1 cellular context compared by ENCODE assay signal in the genomic region with DNA sequence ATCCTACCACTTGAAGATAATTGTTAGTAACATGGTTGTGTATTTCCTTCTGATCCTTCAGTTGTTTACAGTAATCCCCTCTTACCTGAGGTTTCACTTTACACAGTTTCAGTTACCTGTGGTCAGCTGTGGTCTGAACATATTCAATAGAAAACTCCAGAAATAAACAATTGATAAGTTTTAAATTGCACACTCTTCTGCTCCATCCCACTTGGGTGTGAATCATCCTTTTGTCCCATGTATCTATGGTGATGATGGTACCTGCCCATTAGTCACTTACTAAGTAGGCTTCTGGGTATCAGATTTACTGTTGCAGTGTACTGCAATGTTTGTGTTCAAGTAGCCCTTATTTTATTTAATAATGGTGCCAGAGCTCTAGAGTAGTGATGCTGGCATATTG.
TF ChIP-seq lines count a peak whose summit lies in the region.

No MANE protein-coding gene starts in this region.

TF ChIP-seq in GM12878, 131 proteins besides CTCF, POLR2A, EP300 and RAD21 (continued from another document):
- TF ChIP-seq CUX1 (IDR thresholded peaks at IDR 0.05; ENCODE audit: insufficient replicate concordance, low read depth, low read length) (no peak), HCFC1 (IDR thresholded peaks at IDR 0.05; ENCODE audit: low read length) (no peak), NFIC (IDR thresholded peaks at IDR 0.05; ENCODE audit: low read depth, low read length) (peak; percentile 56; the same call in 1 of the 2 replicates), CHD2 (IDR thresholded peaks at IDR 0.05; ENCODE audit: borderline replicate concordance, low read depth, low read length) (no peak), BRCA1 (IDR thresholded peaks at IDR 0.05; ENCODE audit: low read depth, low read length) (no peak), EZH2 (IDR thresholded peaks at IDR 0.05; ENCODE audit: borderline replicate concordance, control insufficient read depth, low read depth, low read length) (no peak), HSF1 (IDR thresholded peaks at IDR 0.05; ENCODE audit: low read depth, low read length) (no peak), ATF7 (IDR thresholded peaks at IDR 0.05; ENCODE audit: low read depth) (no peak), ESRRA (IDR thresholded peaks at IDR 0.05; ENCODE audit: low read length) (no peak), NFXL1 (IDR thresholded peaks at IDR 0.05; ENCODE audit: borderline replicate concordance) (no peak), MEF2A (IDR thresholded peaks at IDR 0.05; ENCODE audit: insufficient read depth, low read depth, low read length) (0 out of 2 replicates have a peak, but pooled peaks have one; percentile 53), CEBPB (IDR thresholded peaks at IDR 0.05; ENCODE audit: borderline replicate concordance in 1 of 2, low read depth in 2 of 2, low read length in 2 of 2) (no peak), STAT3 (IDR thresholded peaks at IDR 0.05; ENCODE audit: low read depth, low read length) (no peak), ZBTB40 (IDR thresholded peaks at IDR 0.05; ENCODE audit: borderline replicate concordance) (no peak), IRF4 (IDR thresholded peaks at IDR 0.05; ENCODE audit: low read depth, low read length) (no peak), HDAC2 (IDR thresholded peaks at IDR 0.05) (no peak), EED (IDR thresholded peaks at IDR 0.05; ENCODE audit: low read depth) (no peak), ZNF622 (IDR thresholded peaks at IDR 0.05) (no peak)
